Comparison of ENCODE assay signal across 14 cellular contexts in genomic region chr4:181006509-181007290, GRCh38.
DNase-seq lines count a peak whose midpoint lies in the region; ATAC-seq and TF ChIP-seq lines count a peak whose summit lies in the region.
"Had no signal": no experiment of that assay in that cellular context is flagged by ENCODE, and none has a peak within 500 bp of the region (broad histone marks: within the 10 kb centered on the region; RNA-seq: fewer than 3 reads in every experiment).

No MANE protein-coding gene starts in this region.

- H3K9me3 Mint-ChIP-seq in activated CD8-positive, alpha-beta memory T cell treated with anti-CD3 and anti-CD28 coated beads, Interleukin-2, amount 10 ng/mL, durations not matched to agents 7 days and 5 days (ENCODE audit: low read depth), result peaks cover 13% of the 10 kb centered on the region

- H3K27me3 ChIP-seq in GM23248 (replicated peaks; ENCODE audit: insufficient read depth) (no peaks in the 10 kb centered on the region), SJCRH30 (no peaks in the 10 kb centered on the region), sigmoid colon (no peaks in the 10 kb centered on the region), colonic mucosa (no peaks in the 10 kb centered on the region)
- H3K27me3 ChIP-seq: esophagus squamous epithelium, uterus had no signal

- no peak for ATAC-seq in activated CD8-positive, alpha-beta memory T cell treated with anti-CD3 and anti-CD28 coated beads, Interleukin-2, amount 10 ng/mL, durations not matched to agents 7 days and 5 days

- CTCF ChIA-PET in activated CD8-positive, alpha-beta memory T cell treated with anti-CD3 and anti-CD28 coated beads, Interleukin-2, amount 10 ng/mL, durations not matched to agents 7 days and 5 days (lab: Charles Lee), result no interaction called here

- 7 to 9% methylated on average over 11 of the region's 11 CpGs for WGBS in GM23248 (ENCODE audit: low coverage in 1 of 2, low lambda C conversion rate in 2 of 2, missing lambda C conversion rate in 2 of 2), 2 experiments
- WGBS in sigmoid colon, 2 donors, result 51 to 58% methylated on average over 11 of the region's 11 CpGs

- no peaks in the 10 kb centered on the region for H3K79me2 ChIP-seq in GM23248 (ENCODE audit: insufficient read depth)
- H3K79me2 ChIP-seq: parathyroid adenoma had no signal

- TF ChIP-seq CTCF in fibroblast of mammary gland (conservative IDR thresholded peaks at IDR 0.05; ENCODE audit: control insufficient read depth, insufficient read depth, low read depth, low read length), result no peak
- no peak for TF ChIP-seq CTCF in sigmoid colon (IDR thresholded peaks at IDR 0.05)
- TF ChIP-seq CTCF in colonic mucosa (IDR thresholded peaks at IDR 0.05), result no peak

- DNase-seq in GM23248 (peak; percentile 42), SJCRH30 (peak; percentile 5 to 42), fibroblast of mammary gland (ENCODE audit: low read depth) (peak; percentile 23), sigmoid colon (no peak), Kasumi-1 (lab: John Stamatoyannopoulos, UW) (no peak), cerebellar nuclear complex (lab: John Stamatoyannopoulos, UW) (no peak), colonic mucosa (no peak)
- no peak for DNase-seq in activated CD8-positive, alpha-beta memory T cell treated with anti-CD3 and anti-CD28 coated beads, Interleukin-2, amount 10 ng/mL, durations not matched to agents 7 days and 5 days
- DNase-seq: activated naive CD8-positive, alpha-beta T cell treated with anti-CD3 and anti-CD28 coated beads for 36 hours; esophagus squamous epithelium; NCI-H1417; NCI-H446; uterus had no signal

- peak overlapping the region; percentile 51 for H3K9ac ChIP-seq in GM23248
- H3K9ac ChIP-seq in colonic mucosa (ENCODE audit: low read depth in 2 of 2, low read length in 2 of 2), result no peak overlapping the region
- H3K9ac ChIP-seq: parathyroid adenoma had no signal

- TF ChIP-seq EP300 in sigmoid colon (IDR thresholded peaks at IDR 0.05), result no peak

- no peak overlapping the region for H3K27ac ChIP-seq in GM23248
- peak overlapping the region; percentile 98 for H3K27ac ChIP-seq in SJCRH30
- no peak overlapping the region for H3K27ac ChIP-seq in sigmoid colon
- H3K27ac ChIP-seq in colonic mucosa, result no peak overlapping the region
- H3K27ac ChIP-seq: esophagus squamous epithelium, parathyroid adenoma, uterus had no signal

- H2AFZ ChIP-seq in GM23248, result peak overlapping the region; percentile 85
- H2AFZ ChIP-seq: parathyroid adenoma had no signal

- H3K36me3 Mint-ChIP-seq in activated CD8-positive, alpha-beta memory T cell treated with anti-CD3 and anti-CD28 coated beads, Interleukin-2, amount 10 ng/mL, durations not matched to agents 7 days and 5 days, result no peaks in the 10 kb centered on the region
- H3K36me3 Mint-ChIP-seq: activated naive CD8-positive, alpha-beta T cell treated with anti-CD3 and anti-CD28 coated beads for 36 hours had no signal

- in situ Hi-C loops in GM23248 (cut with MboI), result no loop called here

- no peak overlapping the region for H3K4me3 Mint-ChIP-seq in activated CD8-positive, alpha-beta memory T cell treated with anti-CD3 and anti-CD28 coated beads, Interleukin-2, amount 10 ng/mL, durations not matched to agents 7 days and 5 days
- H3K4me3 Mint-ChIP-seq: activated naive CD8-positive, alpha-beta T cell treated with anti-CD3 and anti-CD28 coated beads for 36 hours had no signal

- H3K4me1 ChIP-seq in GM23248 (ENCODE audit: insufficient read depth), result peaks cover 19% of the 10 kb centered on the region
- H3K4me1 ChIP-seq in SJCRH30, result peaks cover 24% of the 10 kb centered on the region
- peaks cover 0 to 10% (median 2%) of the 10 kb centered on the region in 4 donors for H3K4me1 ChIP-seq in sigmoid colon
- H3K4me1 ChIP-seq in colonic mucosa, result no peaks in the 10 kb centered on the region
- H3K4me1 ChIP-seq: esophagus squamous epithelium, parathyroid adenoma, uterus had no signal

- TF ChIP-seq POLR2A in sigmoid colon (IDR thresholded peaks at IDR 0.05), result no peak

- H3K36me3 ChIP-seq in GM23248 (ENCODE audit: low read depth) (no peaks in the 10 kb centered on the region), SJCRH30 (no peaks in the 10 kb centered on the region), sigmoid colon (no peaks in the 10 kb centered on the region), colonic mucosa (no peaks in the 10 kb centered on the region)
- H3K36me3 ChIP-seq: esophagus squamous epithelium, uterus had no signal

- no peaks in the 10 kb centered on the region for H3K4me1 Mint-ChIP-seq in activated CD8-positive, alpha-beta memory T cell treated with anti-CD3 and anti-CD28 coated beads, Interleukin-2, amount 10 ng/mL, durations not matched to agents 7 days and 5 days
- H3K4me1 Mint-ChIP-seq: activated naive CD8-positive, alpha-beta T cell treated with anti-CD3 and anti-CD28 coated beads for 36 hours had no signal

- peak overlapping the region; percentile 68 for H3K4me3 ChIP-seq in GM23248
- H3K4me3 ChIP-seq in SJCRH30, result peak overlapping the region; percentile 50
- peak overlapping the region; percentile 31 for H3K4me3 ChIP-seq in fibroblast of mammary gland (ENCODE audit: control insufficient read depth, low read depth, low read length)
- peak overlapping the region in 3 of 4 donors; percentile 27 to 37 (median 27) for H3K4me3 ChIP-seq in sigmoid colon
- H3K4me3 ChIP-seq in colonic mucosa, result no peak overlapping the region
- H3K4me3 ChIP-seq: uterus had no signal

- H3K27ac Mint-ChIP-seq in activated CD8-positive, alpha-beta memory T cell treated with anti-CD3 and anti-CD28 coated beads, Interleukin-2, amount 10 ng/mL, durations not matched to agents 7 days and 5 days, result no peak overlapping the region
- H3K27ac Mint-ChIP-seq: activated naive CD8-positive, alpha-beta T cell treated with anti-CD3 and anti-CD28 coated beads for 36 hours had no signal

- H3K9me3 ChIP-seq in GM23248 (ENCODE audit: low read depth) (no peaks in the 10 kb centered on the region), SJCRH30 (replicated peaks) (no peaks in the 10 kb centered on the region; the same call in 1 of the 2 replicates), sigmoid colon (no peaks in the 10 kb centered on the region), colonic mucosa (no peaks in the 10 kb centered on the region)
- H3K9me3 ChIP-seq: esophagus squamous epithelium, uterus had no signal

- 0 out of 2 replicates have a peak, but pooled peaks cover 4% of the 10 kb centered on the region for H3F3A ChIP-seq in GM23248 (ENCODE audit: insufficient read depth)

- peak overlapping the region; percentile 94 for H3K4me2 ChIP-seq in GM23248 (ENCODE audit: unreplicated experiment)

- no peaks in the 10 kb centered on the region for H4K20me1 ChIP-seq in GM23248 (ENCODE audit: insufficient read depth)

- intact Hi-C loops in sigmoid colon (cut with DNase I) (no loop called here), colonic mucosa (cut with DNase I) (no loop called here)

- no peaks in the 10 kb centered on the region for H3K27me3 Mint-ChIP-seq in activated CD8-positive, alpha-beta memory T cell treated with anti-CD3 and anti-CD28 coated beads, Interleukin-2, amount 10 ng/mL, durations not matched to agents 7 days and 5 days
- H3K27me3 Mint-ChIP-seq: activated naive CD8-positive, alpha-beta T cell treated with anti-CD3 and anti-CD28 coated beads for 36 hours had no signal

- no peaks in the 10 kb centered on the region for H3K9me2 ChIP-seq in GM23248 (ENCODE audit: insufficient read depth)

Comparison
In these comparisons a context has a peak if more than half of its experiments do, and no peak if none do; other contexts are left out.
1. DNase-seq: peak in GM23248 (single experiment), SJCRH30 (2 of 2) and fibroblast of mammary gland (single experiment); none in sigmoid colon (single experiment), Kasumi-1 (0 of 2), cerebellar nuclear complex (0 of 2), activated CD8-positive, alpha-beta memory T cell treated with anti-CD3 and anti-CD28 coated beads, Interleukin-2, amount 10 ng/mL, durations not matched to agents 7 days and 5 days (single experiment) and colonic mucosa (single experiment).